Comparison of ENCODE assay signal across 7 cellular contexts in the genomic region with DNA sequence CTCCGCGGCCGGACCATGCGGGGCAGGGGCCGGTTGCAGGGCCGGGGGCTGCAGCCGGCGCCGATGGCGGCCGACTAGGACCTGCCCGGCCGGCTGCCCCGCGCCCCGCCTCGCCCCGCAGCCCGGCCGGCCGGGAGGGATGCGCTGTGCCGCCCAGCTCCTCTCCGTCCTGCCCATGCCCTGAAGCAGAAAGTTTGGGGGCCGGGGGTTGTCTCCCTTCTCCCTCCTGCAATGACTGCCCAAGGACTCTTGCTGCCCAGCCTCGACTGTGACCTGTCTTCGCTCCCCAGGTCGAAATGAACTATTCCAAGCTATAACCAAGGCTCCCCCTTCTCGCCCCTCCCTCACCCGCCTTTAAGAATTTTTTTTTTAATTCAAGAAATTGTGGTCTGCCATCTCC. TPM values are rescaled to one million over a fixed set of nuclear protein-coding genes. Genes with fewer than 3 reads are reported as not detected.
A peak's percentile ranks its signal among the peaks of the same experiment; 100 is the strongest.
DNase-seq lines count a peak whose midpoint lies in the region; ATAC-seq and TF ChIP-seq lines count a peak whose summit lies in the region.

No MANE protein-coding gene starts in this region.

- H3K36me3 ChIP-seq in neural cell (ENCODE audit: insufficient read depth, low read length) = no peaks in the 10 kb centered on the region

- H3K27ac ChIP-seq in dorsolateral prefrontal cortex (peak overlapping the region; percentile 65 to 100 (median 91)), neural cell (ENCODE audit: low read length) (peak overlapping the region; percentile 51)

- TF ChIP-seq CTCF in dorsolateral prefrontal cortex (IDR thresholded peaks at IDR 0.05 in 54 of 56, conservative IDR thresholded peaks at IDR 0.05 in 2 of 56; ENCODE audit: low read depth in 1 of 56, partially characterized antibody in 56 of 56) = no peak
- TF ChIP-seq CTCF in neural cell (IDR thresholded peaks at IDR 0.05; ENCODE audit: poor library complexity, severe bottlenecking) = no peak

- no peak for TF ChIP-seq RAD21 in neural cell (conservative IDR thresholded peaks at IDR 0.05)

- H2AFZ ChIP-seq in neural cell (ENCODE audit: low read depth, low read length) = peak overlapping the region; percentile 36

- H3K9me3 ChIP-seq in neural cell (ENCODE audit: low read length) = no peaks in the 10 kb centered on the region

- H3K4me3 ChIP-seq in dorsolateral prefrontal cortex = peak overlapping the region; percentile 58 to 90 (median 78)
- H3K4me3 ChIP-seq in neural cell (ENCODE audit: low read length) = peak overlapping the region; percentile 82

- peaks cover 3% of the 10 kb centered on the region for H3K79me2 ChIP-seq in neural cell (replicated peaks; ENCODE audit: insufficient read depth, low read length)

- intact Hi-C loops in dorsolateral prefrontal cortex (cut with DNase I) = no loop called here

- no peaks in the 10 kb centered on the region for H3F3A ChIP-seq in neural cell (ENCODE audit: insufficient read depth, low read length, poor library complexity, severe bottlenecking)

- ATAC-seq in GM18909 (IDR thresholded peaks at IDR 0.05; ENCODE audit: poor library complexity, unreplicated experiment) (peak; percentile 18), HG03159 (IDR thresholded peaks at IDR 0.05; ENCODE audit: unreplicated experiment) (no peak)

- H3K9me2 ChIP-seq in neural cell (ENCODE audit: insufficient read depth, low read length) = no peaks in the 10 kb centered on the region

- H3K4me2 ChIP-seq in neural cell (ENCODE audit: low read length) = peak overlapping the region; percentile 76

- DNase-seq in M059J (ENCODE audit: low read depth) (peak; percentile 21), dorsolateral prefrontal cortex (no peak), NOMO-1 treated with dmso at 0.1 percent for 144 hours (lab: John Stamatoyannopoulos, UW; ENCODE audit: unreplicated experiment) (no peak)
- no peak for DNase-seq in stimulated activated CD4-positive, alpha-beta T cell treated with anti-CD3 and anti-CD28 coated beads, Interleukin-1b, Interleukin-23, amount 100 ng/mL, for 48 hours

- no peaks in the 10 kb centered on the region for H4K20me1 ChIP-seq in neural cell (ENCODE audit: insufficient read depth)

- H3K9ac ChIP-seq in neural cell (ENCODE audit: low read length) = peak overlapping the region; percentile 72

- TF ChIP-seq EP300 in neural cell (conservative IDR thresholded peaks at IDR 0.05; ENCODE audit: poor library complexity, severe bottlenecking) = no peak

- H3K27me3 ChIP-seq in dorsolateral prefrontal cortex = no peaks in the 10 kb centered on the region
- no peaks in the 10 kb centered on the region for H3K27me3 ChIP-seq in neural cell (ENCODE audit: insufficient read depth, low read depth, low read length)

TF ChIP-seq in neural cell, 6 proteins besides CTCF, POLR2A, EP300 and RAD21:
- TF ChIP-seq TAF1 (IDR thresholded peaks at IDR 0.05; ENCODE audit: low read depth) (no peak), SMC3 (conservative IDR thresholded peaks at IDR 0.05; ENCODE audit: poor library complexity) (no peak), EZH2 (IDR thresholded peaks at IDR 0.05; ENCODE audit: borderline replicate concordance, insufficient read depth, low read length, poor library complexity, severe bottlenecking) (no peak), POLR2AphosphoS5 (IDR thresholded peaks at IDR 0.05) (no peak), MXI1 (conservative IDR thresholded peaks at IDR 0.05; ENCODE audit: poor library complexity, severe bottlenecking) (no peak)
- TF ChIP-seq, protein P1, sequence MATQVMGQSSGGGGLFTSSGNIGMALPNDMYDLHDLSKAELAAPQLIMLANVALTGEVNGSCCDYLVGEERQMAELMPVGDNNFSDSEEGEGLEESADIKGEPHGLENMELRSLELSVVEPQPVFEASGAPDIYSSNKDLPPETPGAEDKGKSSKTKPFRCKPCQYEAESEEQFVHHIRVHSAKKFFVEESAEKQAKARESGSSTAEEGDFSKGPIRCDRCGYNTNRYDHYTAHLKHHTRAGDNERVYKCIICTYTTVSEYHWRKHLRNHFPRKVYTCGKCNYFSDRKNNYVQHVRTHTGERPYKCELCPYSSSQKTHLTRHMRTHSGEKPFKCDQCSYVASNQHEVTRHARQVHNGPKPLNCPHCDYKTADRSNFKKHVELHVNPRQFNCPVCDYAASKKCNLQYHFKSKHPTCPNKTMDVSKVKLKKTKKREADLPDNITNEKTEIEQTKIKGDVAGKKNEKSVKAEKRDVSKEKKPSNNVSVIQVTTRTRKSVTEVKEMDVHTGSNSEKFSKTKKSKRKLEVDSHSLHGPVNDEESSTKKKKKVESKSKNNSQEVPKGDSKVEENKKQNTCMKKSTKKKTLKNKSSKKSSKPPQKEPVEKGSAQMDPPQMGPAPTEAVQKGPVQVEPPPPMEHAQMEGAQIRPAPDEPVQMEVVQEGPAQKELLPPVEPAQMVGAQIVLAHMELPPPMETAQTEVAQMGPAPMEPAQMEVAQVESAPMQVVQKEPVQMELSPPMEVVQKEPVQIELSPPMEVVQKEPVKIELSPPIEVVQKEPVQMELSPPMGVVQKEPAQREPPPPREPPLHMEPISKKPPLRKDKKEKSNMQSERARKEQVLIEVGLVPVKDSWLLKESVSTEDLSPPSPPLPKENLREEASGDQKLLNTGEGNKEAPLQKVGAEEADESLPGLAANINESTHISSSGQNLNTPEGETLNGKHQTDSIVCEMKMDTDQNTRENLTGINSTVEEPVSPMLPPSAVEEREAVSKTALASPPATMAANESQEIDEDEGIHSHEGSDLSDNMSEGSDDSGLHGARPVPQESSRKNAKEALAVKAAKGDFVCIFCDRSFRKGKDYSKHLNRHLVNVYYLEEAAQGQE (IDR thresholded peaks at IDR 0.05; ENCODE audit: borderline replicate concordance) = no peak

RNA-seq across cellular contexts. Expression of a gene that starts 0.3 kb away (rescaled TPM):
- 0.69 and 2.7 TPM in 2 replicates for total RNA-seq in M059J (2014; rRNA removed; shearing (Covaris generic))
- 100 to 1,000 TPM in 42 of 120 experiments, 10 to 100 TPM in 78; 52.9 to 143 (median 93.9) TPM for total RNA-seq in dorsolateral prefrontal cortex
- 32.2 and 34.4 TPM in 2 replicates for polyA plus RNA-seq in neural cell
- 55.5 and 61.8 TPM in 2 replicates for polyA minus RNA-seq in neural cell

RNA-seq across cellular contexts. Expression of a gene that starts 16.6 kb away (rescaled TPM):
- total RNA-seq in M059J (2014; rRNA removed; shearing (Covaris generic)) = 5.3 and 7.4 TPM in 2 replicates
- total RNA-seq in dorsolateral prefrontal cortex = 10 to 100 TPM; 28.0 to 49.3 (median 39.9) TPM
- 10.7 and 12.1 TPM in 2 replicates for polyA plus RNA-seq in neural cell
- polyA minus RNA-seq in neural cell = 20.9 and 22.9 TPM in 2 replicates

Comparison
In these comparisons a context has a peak if more than half of its experiments do, and no peak if none do; other contexts are left out.
1. RNA of a gene that starts 0.3 kb away (total RNA-seq): 52.9 to 143 TPM in dorsolateral prefrontal cortex; 0.69 to 2.7 TPM in M059J; every median in the first group is over 10 times any median in the second.